ENCODE assay signal across 15 cellular contexts in genomic region chr17:43660816-43661493, GRCh38. TPM values are rescaled to one million over a fixed set of nuclear protein-coding genes. Genes with fewer than 3 reads are reported as not detected.
DNase-seq lines count a peak whose midpoint lies in the region; ATAC-seq and TF ChIP-seq lines count a peak whose summit lies in the region.
"Had no signal": no experiment of that assay in that cellular context is flagged by ENCODE, and none has a peak within 500 bp of the region (broad histone marks: within the 10 kb centered on the region; RNA-seq: fewer than 3 reads in every experiment).

No MANE protein-coding gene starts in this region.

- no peaks in the 10 kb centered on the region for H3K36me3 Mint-ChIP-seq in activated T-cell treated with anti-CD3 and anti-CD28 coated beads, Interleukin-2, amount 50 U/mL, for 24 hours (ENCODE audit: low read depth)
- H3K36me3 Mint-ChIP-seq in central memory CD8-positive, alpha-beta T cell (ENCODE audit: insufficient read depth) = peaks cover 2% of the 10 kb centered on the region

- no peaks in the 10 kb centered on the region for H3K9me3 ChIP-seq in skeletal muscle tissue (ENCODE audit: control insufficient read depth in 3 of 3, low read length in 3 of 3)
- H3K9me3 ChIP-seq: prostate gland, SJSA1 had no signal

- DNase-seq in activated T-cell treated with anti-CD3 and anti-CD28 coated beads, Interleukin-2, amount 50 U/mL, for 24 hours = no peak
- no peak for DNase-seq in activated T-cell treated with anti-CD3 and anti-CD28 coated beads, Interleukin-2, amount 50 U/mL, for 48 hours
- no peak for DNase-seq in GM12865 (ENCODE audit: low read depth)
- peak in 1 of 2 donors; percentile 17 for DNase-seq in central memory CD8-positive, alpha-beta T cell (ENCODE audit: low spot score in 2 of 2)
- DNase-seq: ACHN, activated gamma-delta T cell, foreskin melanocyte had no signal

- peak overlapping the region in 2 of 3 donors; percentile 23 to 76 for H3K9ac ChIP-seq in skeletal muscle tissue (ENCODE audit: low read depth in 1 of 3, low read length in 3 of 3)

- TF ChIP-seq CTCF in GM12865 (IDR thresholded peaks at IDR 0.05; ENCODE audit: insufficient read depth, low read depth, low read length, missing control alignments) = no peak

- peaks cover 21 to 31% (median 24%) of the 10 kb centered on the region in 3 donors for H3K4me1 ChIP-seq in skeletal muscle tissue (ENCODE audit: control insufficient read depth in 3 of 3, insufficient read depth in 3 of 3, low read length in 3 of 3)
- H3K4me1 ChIP-seq: prostate gland had no signal

- peak overlapping the region; percentile 15 for H3K27ac ChIP-seq in skeletal muscle tissue (ENCODE audit: low read depth, low read length)
- H3K27ac ChIP-seq: prostate gland, SJSA1 had no signal

- H3K9me3 Mint-ChIP-seq in activated T-cell treated with anti-CD3 and anti-CD28 coated beads, Interleukin-2, amount 50 U/mL, for 24 hours = no peaks in the 10 kb centered on the region
- H3K9me3 Mint-ChIP-seq in central memory CD8-positive, alpha-beta T cell = no peaks in the 10 kb centered on the region
- H3K9me3 Mint-ChIP-seq: GM23338 had no signal

- H3K4me1 Mint-ChIP-seq in activated T-cell treated with anti-CD3 and anti-CD28 coated beads, Interleukin-2, amount 50 U/mL, for 24 hours (ENCODE audit: low read depth) = peaks cover 41% of the 10 kb centered on the region
- H3K4me1 Mint-ChIP-seq in central memory CD8-positive, alpha-beta T cell = peaks cover 49% of the 10 kb centered on the region

- ATAC-seq in central memory CD8-positive, alpha-beta T cell (replicated peaks; ENCODE audit: extremely low read depth, poor library complexity, severe bottlenecking) = peak; percentile 75
- no peak for ATAC-seq in HG03025 (IDR thresholded peaks at IDR 0.05; ENCODE audit: low FRiP score, unreplicated experiment)
- no peak for ATAC-seq in GM19035 (IDR thresholded peaks at IDR 0.05; ENCODE audit: unreplicated experiment)
- no peak for ATAC-seq in GM19351 (IDR thresholded peaks at IDR 0.05; ENCODE audit: unreplicated experiment)
- ATAC-seq: GM23338 had no signal

- H3K27me3 ChIP-seq in skeletal muscle tissue (ENCODE audit: control insufficient read depth in 3 of 3, insufficient read depth in 3 of 3, low read length in 3 of 3) = peaks cover 0 to 2% (median 0%) of the 10 kb centered on the region in 3 donors
- H3K27me3 ChIP-seq: SJSA1 had no signal

- H3K4me3 ChIP-seq in GM12865 (ENCODE audit: low read depth, low read length) (peak overlapping the region; percentile 13), skeletal muscle tissue (ENCODE audit: low read length in 3 of 3) (peak overlapping the region; percentile 6 to 67 (median 59))
- H3K4me3 ChIP-seq: GM23338, prostate gland, SJSA1 had no signal

- H3K27me3 Mint-ChIP-seq in activated T-cell treated with anti-CD3 and anti-CD28 coated beads, Interleukin-2, amount 50 U/mL, for 24 hours = peaks cover 9% of the 10 kb centered on the region
- no peaks in the 10 kb centered on the region for H3K27me3 Mint-ChIP-seq in central memory CD8-positive, alpha-beta T cell

- H3K36me3 ChIP-seq in skeletal muscle tissue (ENCODE audit: control insufficient read depth in 3 of 3, insufficient read depth in 3 of 3, low read length in 3 of 3) = no peaks in the 10 kb centered on the region
- H3K36me3 ChIP-seq: prostate gland, SJSA1 had no signal

- peak overlapping the region; percentile 41 for H3K4me3 Mint-ChIP-seq in activated T-cell treated with anti-CD3 and anti-CD28 coated beads, Interleukin-2, amount 50 U/mL, for 24 hours
- peak overlapping the region; percentile 76 for H3K4me3 Mint-ChIP-seq in central memory CD8-positive, alpha-beta T cell
- H3K4me3 Mint-ChIP-seq: GM23338 had no signal

- H3K27ac Mint-ChIP-seq in activated T-cell treated with anti-CD3 and anti-CD28 coated beads, Interleukin-2, amount 50 U/mL, for 24 hours = peak overlapping the region; percentile 14
- H3K27ac Mint-ChIP-seq in central memory CD8-positive, alpha-beta T cell (ENCODE audit: low read depth) = peak overlapping the region; percentile 82

RNA-seq across cellular contexts. Expression of gene MEOX1, which starts 0.8 kb away (rescaled TPM):
- total RNA-seq in skeletal muscle tissue = 12.5 TPM
- total RNA-seq: bronchial epithelial cell, GM23338, SJSA1 had no signal
